1 cellular context compared by ENCODE assay signal in genomic region chr13:27251166-27252088, GRCh38.
TF ChIP-seq lines count a peak whose summit lies in the region.

RPL21 (plus strand) TSS chr13:27251558; CDS start chr13:27253777, 2,219 bp downstream.

TF ChIP-seq in HCT116, 20 proteins besides CTCF, POLR2A, EP300 and RAD21 (continued from another document):
- TF ChIP-seq EZH2phosphoT487 (IDR thresholded peaks at IDR 0.05; ENCODE audit: borderline replicate concordance) (no peak), YY1 (IDR thresholded peaks at IDR 0.05; ENCODE audit: extremely low read depth, insufficient replicate concordance, low read depth, low read length) (peak; percentile 87), MAX (IDR thresholded peaks at IDR 0.05) (peak; percentile 91), EGR1 (IDR thresholded peaks at IDR 0.05; ENCODE audit: low read depth) (no peak), SRF (IDR thresholded peaks at IDR 0.05; ENCODE audit: low read depth) (peak; percentile 87), SP1 (IDR thresholded peaks at IDR 0.05; ENCODE audit: low read depth) (peak; percentile 76), REST (IDR thresholded peaks at IDR 0.05; ENCODE audit: low read depth) (no peak), ELF1 (IDR thresholded peaks at IDR 0.05; ENCODE audit: borderline replicate concordance, low read depth) (peak; percentile 53), ATF3 (IDR thresholded peaks at IDR 0.05) (no peak), POLR2AphosphoS5 (IDR thresholded peaks at IDR 0.05; ENCODE audit: low read depth, low read length) (peak; percentile 88), SIN3A (IDR thresholded peaks at IDR 0.05; ENCODE audit: low read depth) (peak; percentile 69)
